In the genomic region with DNA sequence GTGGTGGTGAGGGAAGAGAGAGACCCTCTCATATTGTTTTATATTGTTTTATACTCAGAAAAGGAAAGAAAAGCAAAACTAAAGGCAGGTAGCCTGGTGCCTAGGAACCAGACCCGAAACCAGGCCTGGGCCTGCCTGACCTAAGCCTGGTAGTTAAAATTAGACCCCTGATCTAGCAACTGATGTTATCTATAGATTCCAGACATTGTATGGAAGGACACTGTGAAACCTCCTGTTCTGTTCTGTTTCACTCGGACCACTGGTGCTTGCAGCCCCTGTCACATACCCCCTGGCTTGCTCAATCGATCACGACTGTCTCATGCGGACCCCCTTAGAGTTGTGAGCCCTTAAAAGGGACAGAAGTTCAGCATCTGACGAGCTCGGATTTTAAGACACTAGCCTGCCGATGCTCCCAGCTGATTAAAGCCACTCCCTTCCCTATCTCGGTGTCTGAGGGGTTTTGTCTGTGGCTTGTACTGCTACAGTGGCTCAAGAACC, we compare ENCODE assay signal across 1 cellular context.
TF ChIP-seq lines count a peak whose summit lies in the region.

No MANE protein-coding gene starts in this region.

TF ChIP-seq in SK-N-SH, 30 proteins besides CTCF, POLR2A, EP300 and RAD21:
- TF ChIP-seq GATA2 (CRISPR knock-in tag; IDR thresholded peaks at IDR 0.05) = peak; percentile 81
